29 cellular contexts compared by ENCODE assay signal in the genomic region with DNA sequence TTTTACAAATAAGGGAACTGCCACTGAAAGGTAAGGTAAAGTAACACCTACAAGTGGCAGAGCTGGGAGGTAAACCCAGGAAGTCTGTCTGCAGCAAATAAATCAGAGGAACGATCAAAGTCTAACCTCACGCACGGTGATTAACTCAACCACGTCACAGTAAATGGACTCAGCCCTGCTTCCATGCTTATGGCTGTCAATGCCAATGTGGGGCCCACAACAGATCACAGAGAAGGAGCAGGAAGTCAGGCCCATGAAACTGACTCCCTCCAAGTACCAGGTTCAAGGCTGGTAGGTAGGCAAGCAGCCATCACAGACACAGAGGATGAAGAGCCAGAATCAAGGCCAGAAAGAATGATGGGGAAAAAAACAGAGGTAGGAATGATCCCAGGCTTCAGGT. TPM values are rescaled to one million over a fixed set of nuclear protein-coding genes. Genes with fewer than 3 reads are reported as not detected.
DNase-seq lines count a peak whose midpoint lies in the region; FAIRE-seq and TF ChIP-seq lines count a peak whose summit lies in the region.
"Had no signal": no experiment of that assay in that cellular context is flagged by ENCODE, and none has a peak within 500 bp of the region (broad histone marks: within the 10 kb centered on the region; RNA-seq: fewer than 3 reads in every experiment).

No MANE protein-coding gene starts in this region.

- H3K27ac ChIP-seq in HEK293 (ENCODE audit: extremely low read depth, low read depth, low read length) (no peak overlapping the region), colonic mucosa (peak overlapping the region; percentile 84), mesodermal cell (ENCODE audit: low read depth, low read length, severe bottlenecking) (peak overlapping the region; percentile 16), small intestine (ENCODE audit: low read depth in 1 of 2, low read length in 1 of 2) (peak overlapping the region; percentile 84 to 90), coronary artery (no peak overlapping the region)
- H3K27ac ChIP-seq: SJCRH30 had no signal

- intact Hi-C loops in colonic mucosa (cut with DNase I), result no loop called here

- H3K9ac ChIP-seq in colonic mucosa (ENCODE audit: low read depth in 2 of 2, low read length in 2 of 2), result peak overlapping the region in 1 of 2 donors; percentile 80

- POLR2A ChIA-PET in HEK293 (lab: Yijun Ruan, JAX), result no interaction called here

- TF ChIP-seq CTCF in HEK293 (tag by site-specific recombination; IDR thresholded peaks at IDR 0.05) (no peak), colonic mucosa (IDR thresholded peaks at IDR 0.05) (no peak), coronary artery (IDR thresholded peaks at IDR 0.05) (no peak)

- H3K36me3 ChIP-seq in HEK293 (ENCODE audit: control insufficient read depth in 2 of 2, insufficient read depth in 1 of 2, low read length in 2 of 2) (no peaks in the 10 kb centered on the region), colonic mucosa (no peaks in the 10 kb centered on the region), mesodermal cell (ENCODE audit: control insufficient read depth, insufficient read depth, low read length) (no peaks in the 10 kb centered on the region), small intestine (ENCODE audit: control insufficient read depth in 2 of 2, insufficient read depth in 2 of 2, low read length in 2 of 2) (no peaks in the 10 kb centered on the region)
- H3K36me3 ChIP-seq: SJCRH30 had no signal

- DNase-seq in colonic mucosa, result peak; percentile 77
- DNase-seq in small intestine, result peak; percentile 97
- DNase-seq in amniotic stem cell (lab: John Stamatoyannopoulos, UW), result no peak
- no peak for DNase-seq in stimulated activated CD4-positive, alpha-beta T cell treated with anti-CD3 and anti-CD28 coated beads, Interleukin-4, amount 100 ng/mL, for 4 hours
- no peak for DNase-seq in coronary artery (ENCODE audit: low spot score)
- no peak for DNase-seq in NCI-H2171 (lab: John Stamatoyannopoulos, UW)
- DNase-seq: activated CD4-positive, alpha-beta T cell treated with anti-CD3 and anti-CD28 coated beads, Interleukin-2, amount 10 ng/mL, durations not matched to agents 24 days and 14 days; activated CD8-positive, alpha-beta memory T cell treated with anti-CD3 and anti-CD28 coated beads, Interleukin-2, amount 10 ng/mL, durations not matched to agents 7 days and 5 days; activated naive CD8-positive, alpha-beta T cell treated with anti-CD3 and anti-CD28 coated beads for 36 hours; effector CD8-positive, alpha-beta T cell; islet precursor cell; natural killer cell; NCI-H1417 treated with DMSO at 0.1 percent for 48 hours; NCI-H524 treated with DMSO at 0.1 percent for 48 hours; posterior cingulate gyrus; SJCRH30; stimulated activated CD4-positive, alpha-beta T cell treated with anti-CD3 and anti-CD28 coated beads, Interleukin-1b, Interleukin-23, amount 100 ng/mL, for 48 hours; T-helper 1 cell had no signal

- CTCF ChIA-PET in HEK293 (lab: Yijun Ruan, JAX), result interaction anchor here (0.6 kb wide), 1 partner anchor 311 kb away, joined by 3 read pairs; no protein-coding TSS in a partner anchor

- H3K4me1 ChIP-seq in HEK293 (ENCODE audit: control insufficient read depth, insufficient read depth, low read length) (no peaks in the 10 kb centered on the region), colonic mucosa (peaks cover 3% of the 10 kb centered on the region), mesodermal cell (ENCODE audit: control insufficient read depth, insufficient read depth, low read length, poor library complexity, severe bottlenecking) (peaks cover 3% of the 10 kb centered on the region), small intestine (ENCODE audit: control insufficient read depth in 2 of 2, insufficient read depth in 1 of 2, low read depth in 1 of 2, low read length in 1 of 2) (peaks cover 6 to 7% of the 10 kb centered on the region in 2 donors)
- H3K4me1 ChIP-seq: SJCRH30 had no signal

- 96 to 98% methylated on average over 4 of the region's 4 CpGs for WGBS in mesodermal cell (ENCODE audit: insufficient coverage in 2 of 2), 2 experiments
- 11 to 46% (median 12%) methylated on average over 4 of the region's 4 CpGs for WGBS in small intestine, 3 donors

- H3K4me3 ChIP-seq in HEK293 (ENCODE audit: low read depth, low read length) (no peak overlapping the region), colonic mucosa (no peak overlapping the region), mesodermal cell (ENCODE audit: extremely low read depth, insufficient read depth, low read length, poor library complexity, severe bottlenecking) (no peak overlapping the region), small intestine (ENCODE audit: low read depth in 1 of 2, low read length in 2 of 2) (no peak overlapping the region), coronary artery (no peak overlapping the region)
- H3K4me3 ChIP-seq: SJCRH30 had no signal

- no peaks in the 10 kb centered on the region for H3K9me3 ChIP-seq in HEK293 (ENCODE audit: control insufficient read depth, insufficient read depth, low read depth, low read length)
- no peaks in the 10 kb centered on the region for H3K9me3 ChIP-seq in colonic mucosa
- no peaks in the 10 kb centered on the region for H3K9me3 ChIP-seq in mesodermal cell (ENCODE audit: control insufficient read depth, low read length)
- H3K9me3 ChIP-seq in small intestine (ENCODE audit: control insufficient read depth, low read depth), result no peaks in the 10 kb centered on the region
- H3K9me3 ChIP-seq: SJCRH30 had no signal

- H3K27me3 ChIP-seq in colonic mucosa, result no peaks in the 10 kb centered on the region
- H3K27me3 ChIP-seq in small intestine (ENCODE audit: control insufficient read depth in 2 of 2, insufficient read depth in 2 of 2, low read length in 2 of 2), result no peaks in the 10 kb centered on the region
- H3K27me3 ChIP-seq: SJCRH30 had no signal

- peak; percentile 53 for FAIRE-seq in small intestine (lab: Jason Lieb, UNC)
- FAIRE-seq: G401.6, GM18507, RCC 7860 had no signal

TF ChIP-seq in HEK293, 187 proteins besides CTCF, POLR2A, EP300 and RAD21:
- TF ChIP-seq, protein P1, sequence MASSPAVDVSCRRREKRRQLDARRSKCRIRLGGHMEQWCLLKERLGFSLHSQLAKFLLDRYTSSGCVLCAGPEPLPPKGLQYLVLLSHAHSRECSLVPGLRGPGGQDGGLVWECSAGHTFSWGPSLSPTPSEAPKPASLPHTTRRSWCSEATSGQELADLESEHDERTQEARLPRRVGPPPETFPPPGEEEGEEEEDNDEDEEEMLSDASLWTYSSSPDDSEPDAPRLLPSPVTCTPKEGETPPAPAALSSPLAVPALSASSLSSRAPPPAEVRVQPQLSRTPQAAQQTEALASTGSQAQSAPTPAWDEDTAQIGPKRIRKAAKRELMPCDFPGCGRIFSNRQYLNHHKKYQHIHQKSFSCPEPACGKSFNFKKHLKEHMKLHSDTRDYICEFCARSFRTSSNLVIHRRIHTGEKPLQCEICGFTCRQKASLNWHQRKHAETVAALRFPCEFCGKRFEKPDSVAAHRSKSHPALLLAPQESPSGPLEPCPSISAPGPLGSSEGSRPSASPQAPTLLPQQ (tag by site-specific recombination; IDR thresholded peaks at IDR 0.05), result peak; percentile 46; the same call in 1 of the 2 replicates
- TF ChIP-seq ZNF785 (tag by site-specific recombination; IDR thresholded peaks at IDR 0.05) (no peak), SALL2 (tag by site-specific recombination; IDR thresholded peaks at IDR 0.05; ENCODE audit: borderline replicate concordance) (no peak), ZFP69B (tag by site-specific recombination; IDR thresholded peaks at IDR 0.05) (peak; percentile 66; the same call in 1 of the 2 replicates)

RNA-seq across cellular contexts. Expression of a gene that starts 38.0 kb away (rescaled TPM):
- total RNA-seq in colonic mucosa, result 100 to 1,000 TPM; 208 to 218 TPM
- polyA plus RNA-seq in mesodermal cell (2013, experiment 1 of 2), result 0.70 TPM
- polyA plus RNA-seq in mesodermal cell (2013, experiment 2 of 2), result 1.2 TPM
- polyA plus RNA-seq in small intestine, result 100 to 1,000 TPM; 163 to 425 (median 338) TPM

RNA-seq across cellular contexts. Expression of a gene that starts 52.7 kb away (rescaled TPM):
- total RNA-seq in colonic mucosa, result not detected
- not detected for polyA plus RNA-seq in mesodermal cell (2013, experiment 1 of 2)
- not detected for polyA plus RNA-seq in mesodermal cell (2013, experiment 2 of 2)
- polyA plus RNA-seq in small intestine, result under 1 TPM in 1 of 3 donors, not detected in 2; 0.03 TPM
- total RNA-seq: activated CD4-positive, alpha-beta T cell treated with anti-CD3 and anti-CD28 coated beads, Interleukin-2, amount 10 ng/mL, durations not matched to agents 24 days and 14 days; activated CD8-positive, alpha-beta memory T cell treated with anti-CD3 and anti-CD28 coated beads, Interleukin-2, amount 10 ng/mL, durations not matched to agents 7 days and 5 days; activated naive CD8-positive, alpha-beta T cell treated with anti-CD3 and anti-CD28 coated beads for 36 hours; activated T-helper 1 cell treated with anti-CD3 and anti-CD28 coated beads, Interleukin-12 subunit alpha, Interleukin-12 subunit beta, Interleukin-2, Interleukin-4 antibody, amounts not matched to agents 30 ng/mL and 10 ng/mL and 1 ng/mL, durations not matched to agents 14 hours and 24 hours and 36 hours; esophagus mucosa; IMR-90; MCF 10A; natural killer cell; SJCRH30; skeletal muscle tissue; temporal lobe had no signal
- polyA plus RNA-seq: IMR-90 had no signal

Comparison
In these comparisons a context has a peak if more than half of its experiments do, and no peak if none do; other contexts are left out.
1. H3K27ac ChIP-seq: peak in colonic mucosa (single experiment), mesodermal cell (single experiment) and small intestine (2 of 2); none in HEK293 (single experiment) and coronary artery (0 of 2).
2. DNase-seq: peak in colonic mucosa (single experiment) and small intestine (single experiment); none in amniotic stem cell (single experiment), stimulated activated CD4-positive, alpha-beta T cell treated with anti-CD3 and anti-CD28 coated beads, Interleukin-4, amount 100 ng/mL, for 4 hours (0 of 2), coronary artery (single experiment) and NCI-H2171 (single experiment).